ENCODE assay signal across 2 cellular contexts in genomic region chr10:110151467-110151866, GRCh38.
TF ChIP-seq lines count a peak whose summit lies in the region.

No MANE protein-coding gene starts in this region.

TF ChIP-seq in Ishikawa, 13 proteins besides CTCF, POLR2A, EP300 and RAD21:
- peak; percentile 65; the same call in 1 of the 2 replicates for TF ChIP-seq NFIC (IDR thresholded peaks at IDR 0.05)
- TF ChIP-seq ZBTB7A (IDR thresholded peaks at IDR 0.05; ENCODE audit: low read depth), result peak; percentile 88; the same call in 1 of the 2 replicates
- no peak for TF ChIP-seq CEBPB (IDR thresholded peaks at IDR 0.05)
- TF ChIP-seq TEAD4 (IDR thresholded peaks at IDR 0.05), result no peak
- TF ChIP-seq TCF12 (IDR thresholded peaks at IDR 0.05; ENCODE audit: low read depth), result no peak
TF ChIP-seq in Ishikawa: peak in this region for 2.

TF ChIP-seq in HepG2, 621 proteins besides CTCF, POLR2A, EP300 and RAD21:
- no peak for TF ChIP-seq HOXD1 (CRISPR knock-in tag; IDR thresholded peaks at IDR 0.05)
- no peak for TF ChIP-seq STAT6 (CRISPR knock-in tag; IDR thresholded peaks at IDR 0.05; ENCODE audit: borderline replicate concordance)
- TF ChIP-seq ZNF44 (CRISPR knock-in tag; IDR thresholded peaks at IDR 0.05), result no peak
- no peak for TF ChIP-seq ZC3H4 (CRISPR knock-in tag; IDR thresholded peaks at IDR 0.05; ENCODE audit: borderline replicate concordance)
- TF ChIP-seq RBFOX2 (IDR thresholded peaks at IDR 0.05; ENCODE audit: low read depth, low read length), result no peak
- TF ChIP-seq GATAD1 (CRISPR knock-in tag; IDR thresholded peaks at IDR 0.05), result no peak
- no peak for TF ChIP-seq HHEX (CRISPR knock-in tag; IDR thresholded peaks at IDR 0.05)
- no peak for TF ChIP-seq YY1 (IDR thresholded peaks at IDR 0.05; ENCODE audit: insufficient read depth, insufficient replicate concordance, low read depth, low read length)
- TF ChIP-seq CHD2 (IDR thresholded peaks at IDR 0.05; ENCODE audit: low read depth, low read length), result no peak
- no peak for TF ChIP-seq ZNF850 (CRISPR knock-in tag; conservative IDR thresholded peaks at IDR 0.05)
- no peak for TF ChIP-seq SNRNP70 (IDR thresholded peaks at IDR 0.05; ENCODE audit: low read depth, low read length)
- TF ChIP-seq SRSF9 (IDR thresholded peaks at IDR 0.05; ENCODE audit: borderline replicate concordance, insufficient read depth, low read depth, low read length, poor library complexity, severe bottlenecking), result no peak
- no peak for TF ChIP-seq HDAC2 (CRISPR knock-in tag; IDR thresholded peaks at IDR 0.05)
- TF ChIP-seq ZBTB2 (CRISPR knock-in tag; IDR thresholded peaks at IDR 0.05; ENCODE audit: low read depth), result no peak
- TF ChIP-seq ZNF839 (CRISPR knock-in tag; IDR thresholded peaks at IDR 0.05; ENCODE audit: borderline replicate concordance), result no peak
- TF ChIP-seq ZNF619 (CRISPR knock-in tag; IDR thresholded peaks at IDR 0.05), result no peak
